In the genomic region with DNA sequence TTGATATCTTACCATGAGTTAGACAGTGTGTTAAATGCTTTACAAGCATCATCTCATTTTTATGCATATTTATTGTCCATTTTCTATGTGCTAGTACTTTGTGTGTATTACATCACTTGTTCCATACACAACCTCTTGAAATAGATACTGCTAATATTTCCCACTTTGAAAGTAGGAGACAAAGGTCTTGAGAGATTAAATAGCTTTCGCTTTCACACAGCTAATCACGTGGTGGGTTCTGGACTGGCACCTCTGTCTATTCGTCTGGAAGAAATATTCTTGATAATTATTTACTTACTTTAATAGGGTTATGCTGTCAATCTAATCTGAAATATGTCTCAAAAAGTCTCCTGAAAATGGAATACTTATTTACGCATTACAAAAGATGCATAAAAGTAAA, we compare ENCODE assay signal across 21 cellular contexts. TPM values are rescaled to one million over a fixed set of nuclear protein-coding genes. Genes with fewer than 3 reads are reported as not detected.
DNase-seq lines count a peak whose midpoint lies in the region; ATAC-seq and TF ChIP-seq lines count a peak whose summit lies in the region.
"Had no signal": no experiment of that assay in that cellular context is flagged by ENCODE, and none has a peak within 500 bp of the region (broad histone marks: within the 10 kb centered on the region; RNA-seq: fewer than 3 reads in every experiment).

No MANE protein-coding gene starts in this region.

- H3K9me3 ChIP-seq in right cardiac atrium (ENCODE audit: control insufficient read depth, low read length): no peaks in the 10 kb centered on the region
- H3K9me3 ChIP-seq: BLaER1, SJSA1 had no signal

- no peaks in the 10 kb centered on the region for H3K79me2 ChIP-seq in ACC112 (ENCODE audit: control insufficient read depth, insufficient read depth, low read length, unreplicated experiment)

- H3K4me3 ChIP-seq in ACC112 (ENCODE audit: low read depth, low read length): no peak overlapping the region
- H3K4me3 ChIP-seq in right cardiac atrium (ENCODE audit: low read length): no peak overlapping the region
- H3K4me3 ChIP-seq: BLaER1, SJSA1 had no signal

- peak; percentile 1 for DNase-seq in NCI-H146 (lab: John Stamatoyannopoulos, UW)
- DNase-seq in NCI-H146 treated with DMSO at 0.1 percent for 48 hours (lab: John Stamatoyannopoulos, UW; ENCODE audit: unreplicated experiment): no peak
- DNase-seq in NCI-H2029 treated with DMSO at 0.1 percent for 48 hours (lab: John Stamatoyannopoulos, UW): peak; percentile 54
- DNase-seq in right cardiac atrium: no peak
- no peak for DNase-seq in AML-193 (lab: John Stamatoyannopoulos, UW)
- no peak for DNase-seq in GM20000 (ENCODE audit: low spot score)
- DNase-seq: 8988T; Calu3; CD4-positive, alpha-beta memory T cell; DMS53; EL; GOT3; NCI-H1105; NCI-H187 treated with DMSO at 0.1 percent for 48 hours; NCI-H226; NCI-H524 treated with DMSO at 0.1 percent for 48 hours had no signal

- 50% methylated on average over 4 of the region's 4 CpGs for WGBS in right cardiac atrium

- peak overlapping the region; percentile 29 for H2AFZ ChIP-seq in ACC112 (ENCODE audit: low read length, unreplicated experiment)

- no peak for TF ChIP-seq CTCF in GM20000 (IDR thresholded peaks at IDR 0.05; ENCODE audit: extremely low read depth, missing control alignments)

- no peaks in the 10 kb centered on the region for H3K36me3 ChIP-seq in ACC112 (ENCODE audit: insufficient read depth, low read length)
- H3K36me3 ChIP-seq: BLaER1, SJSA1 had no signal

- H3K4me1 ChIP-seq in ACC112 (ENCODE audit: control insufficient read depth, insufficient read depth, low read length, unreplicated experiment) (no peaks in the 10 kb centered on the region), right cardiac atrium (ENCODE audit: control insufficient read depth, insufficient read depth, low read length) (no peaks in the 10 kb centered on the region)
- H3K4me1 ChIP-seq: BLaER1, SJSA1 had no signal

- intact Hi-C loops in right cardiac atrium (cut with DNase I): no loop called here

- peak; percentile 63 to 66 for ATAC-seq in right cardiac atrium
- no peak for ATAC-seq in HG02642 (IDR thresholded peaks at IDR 0.05; ENCODE audit: poor library complexity, unreplicated experiment)
- ATAC-seq: HCT116 had no signal

- no peaks in the 10 kb centered on the region for H3K27me3 ChIP-seq in ACC112 (ENCODE audit: insufficient read depth, low read length)
- no peaks in the 10 kb centered on the region for H3K27me3 ChIP-seq in right cardiac atrium (ENCODE audit: control insufficient read depth, insufficient read depth)
- H3K27me3 ChIP-seq: BLaER1, SJSA1 had no signal

- H3K27ac ChIP-seq in ACC112 (ENCODE audit: low read depth, low read length): no peak overlapping the region
- H3K27ac ChIP-seq in right cardiac atrium (ENCODE audit: low read length): no peak overlapping the region
- H3K27ac ChIP-seq: BLaER1, SJSA1 had no signal

RNA-seq across cellular contexts. Expression of gene EPHA7, which starts 30.2 kb away (rescaled TPM):
- 10 to 100 TPM; 12.3 to 26.9 (median 20.5) TPM for total RNA-seq in right cardiac atrium
- polyA plus RNA-seq in right cardiac atrium: 6.6 TPM
- total RNA-seq: CD4-positive, alpha-beta memory T cell; SJSA1 had no signal
- polyA plus RNA-seq: CD4-positive, alpha-beta memory T cell had no signal

Comparison
In these comparisons a context has a peak if more than half of its experiments do, and no peak if none do; other contexts are left out.
1. DNase-seq: peak in NCI-H146 (single experiment) and NCI-H2029 treated with DMSO at 0.1 percent for 48 hours (single experiment); none in NCI-H146 treated with DMSO at 0.1 percent for 48 hours (single experiment), right cardiac atrium (0 of 3), AML-193 (0 of 2) and GM20000 (single experiment).